ENCODE assay signal across 16 cellular contexts in genomic region chr19:49662011-49662410, GRCh38. TPM values are rescaled to one million over a fixed set of nuclear protein-coding genes. Genes with fewer than 3 reads are reported as not detected.
DNase-seq lines count a peak whose midpoint lies in the region; ATAC-seq and TF ChIP-seq lines count a peak whose summit lies in the region.
"Had no signal": no experiment of that assay in that cellular context is flagged by ENCODE, and none has a peak within 500 bp of the region (broad histone marks: within the 10 kb centered on the region; RNA-seq: fewer than 3 reads in every experiment).

No MANE protein-coding gene starts in this region.

- no peak for DNase-seq in activated naive CD4-positive, alpha-beta T cell treated with anti-CD3 and anti-CD28 coated beads, Interleukin-2, amount 10 ng/mL, durations not matched to agents 7 days and 5 days
- DNase-seq in activated naive CD4-positive, alpha-beta T cell treated with anti-CD3 and anti-CD28 coated beads, Interleukin-2, amount 50 U/mL, for 72 hours (ENCODE audit: low spot score in 2 of 2): no peak
- DNase-seq in CD4-positive, alpha-beta T cell: no peak
- DNase-seq in iPS-NIHi11 (ENCODE audit: low spot score): peak; percentile 7
- no peak for DNase-seq in activated effector memory CD4-positive, alpha-beta T cell treated with Interleukin-2 at 50 U/mL for 16 hours
- no peak for DNase-seq in activated CD4-positive, CD25-positive, alpha-beta regulatory T cell treated with anti-CD3 and anti-CD28 coated beads, Interleukin-2, amount 50 U/mL, for 72 hours
- DNase-seq: DMS 273 treated with DMSO at 0.1 percent for 48 hours, H9, KG1, NCI-H1048, NCI-H2081 treated with DMSO at 0.1 percent for 48 hours, NCI-H510A, NCI-H82 had no signal

- peaks cover 34% of the 10 kb centered on the region for H3K4me1 Mint-ChIP-seq in activated naive CD4-positive, alpha-beta T cell treated with anti-CD3 and anti-CD28 coated beads, Interleukin-2, amount 10 ng/mL, durations not matched to agents 7 days and 5 days
- peaks cover 18% of the 10 kb centered on the region for H3K4me1 Mint-ChIP-seq in CD4-positive, alpha-beta T cell (ENCODE audit: low read depth)

- H3K27me3 Mint-ChIP-seq in activated naive CD4-positive, alpha-beta T cell treated with anti-CD3 and anti-CD28 coated beads, Interleukin-2, amount 10 ng/mL, durations not matched to agents 7 days and 5 days: no peaks in the 10 kb centered on the region
- H3K27me3 Mint-ChIP-seq in CD4-positive, alpha-beta T cell: no peaks in the 10 kb centered on the region

- intact Hi-C loops in CD4-positive, alpha-beta T cell (cut with DNase I, micrococcal nuclease): loop anchor here in 1 of 2 experiments (10.0 kb wide), 1 partner anchor 1407 kb away; the partner anchor contains the start of gene CARD8

- H3K27ac Mint-ChIP-seq in activated naive CD4-positive, alpha-beta T cell treated with anti-CD3 and anti-CD28 coated beads, Interleukin-2, amount 10 ng/mL, durations not matched to agents 7 days and 5 days: peak overlapping the region; percentile 19
- peak overlapping the region in 1 of 2 donors; percentile 41 for H3K27ac Mint-ChIP-seq in activated naive CD4-positive, alpha-beta T cell treated with anti-CD3 and anti-CD28 coated beads, Interleukin-2, amount 50 U/mL, for 72 hours
- no peak overlapping the region for H3K27ac Mint-ChIP-seq in CD4-positive, alpha-beta T cell

- H3K27me3 ChIP-seq in CD4-positive, alpha-beta T cell (ENCODE audit: control insufficient read depth, insufficient read depth, low read length): no peaks in the 10 kb centered on the region

- no peak for TF ChIP-seq CTCF in CD4-positive, alpha-beta T cell (IDR thresholded peaks at IDR 0.05)
- TF ChIP-seq CTCF in VCaP (conservative IDR thresholded peaks at IDR 0.05): no peak

- no peak for ATAC-seq in activated naive CD4-positive, alpha-beta T cell treated with anti-CD3 and anti-CD28 coated beads, Interleukin-2, amount 50 U/mL, for 72 hours
- no peak for ATAC-seq in CD4-positive, alpha-beta T cell (ENCODE audit: poor library complexity)
- ATAC-seq in HG03280 (IDR thresholded peaks at IDR 0.05; ENCODE audit: unreplicated experiment): no peak

- CTCF ChIA-PET in activated naive CD4-positive, alpha-beta T cell treated with anti-CD3 and anti-CD28 coated beads, Interleukin-2, amount 10 ng/mL, durations not matched to agents 7 days and 5 days (lab: Charles Lee): interaction anchor here (1.7 kb wide), 1 partner anchor 17 kb away, joined by 3 read pairs; no protein-coding TSS in a partner anchor
- CTCF ChIA-PET in CD4-positive, alpha-beta T cell (lab: Charles Lee): interaction anchor here (1.7 kb wide), 1 partner anchor 92 kb away, joined by 4 read pairs; no protein-coding TSS in a partner anchor

- H3K9me3 ChIP-seq in CD4-positive, alpha-beta T cell (ENCODE audit: control insufficient read depth, low read length): no peaks in the 10 kb centered on the region

- H3K36me3 Mint-ChIP-seq in activated naive CD4-positive, alpha-beta T cell treated with anti-CD3 and anti-CD28 coated beads, Interleukin-2, amount 10 ng/mL, durations not matched to agents 7 days and 5 days: peaks cover 43% of the 10 kb centered on the region
- peaks cover 22% of the 10 kb centered on the region in 2 donors for H3K36me3 Mint-ChIP-seq in activated naive CD4-positive, alpha-beta T cell treated with anti-CD3 and anti-CD28 coated beads, Interleukin-2, amount 50 U/mL, for 72 hours
- H3K36me3 Mint-ChIP-seq in CD4-positive, alpha-beta T cell (ENCODE audit: low read depth): peaks cover 55% of the 10 kb centered on the region

- POLR2A ChIA-PET in CD4-positive, alpha-beta T cell (lab: Charles Lee): interaction anchor here (0.7 to 6.7 kb wide), 5 partner anchors 15 to 102 kb away, joined by 3 to 125 read pairs (median 5); partner anchors contain the start of genes PRMT1, PRR12, RRAS and SCAF1

- no peak overlapping the region for H3K4me3 Mint-ChIP-seq in activated naive CD4-positive, alpha-beta T cell treated with anti-CD3 and anti-CD28 coated beads, Interleukin-2, amount 10 ng/mL, durations not matched to agents 7 days and 5 days
- no peak overlapping the region for H3K4me3 Mint-ChIP-seq in CD4-positive, alpha-beta T cell

- no peaks in the 10 kb centered on the region for H3K9me3 Mint-ChIP-seq in activated naive CD4-positive, alpha-beta T cell treated with anti-CD3 and anti-CD28 coated beads, Interleukin-2, amount 10 ng/mL, durations not matched to agents 7 days and 5 days
- no peaks in the 10 kb centered on the region for H3K9me3 Mint-ChIP-seq in activated naive CD4-positive, alpha-beta T cell treated with anti-CD3 and anti-CD28 coated beads, Interleukin-2, amount 50 U/mL, for 72 hours
- no peaks in the 10 kb centered on the region for H3K9me3 Mint-ChIP-seq in CD4-positive, alpha-beta T cell

- peak overlapping the region; percentile 90 for H3K27ac ChIP-seq in CD4-positive, alpha-beta T cell (ENCODE audit: low read depth, low read length)
- H3K27ac ChIP-seq in VCaP: 0 out of 2 replicates have a peak overlapping the region, but pooled peaks have one; percentile 9
- H3K27ac ChIP-seq: PC-9 had no signal

RNA-seq across cellular contexts. Expression of gene IRF3, which starts 3.6 kb away (rescaled TPM):
- 100 to 1,000 TPM; 135 to 202 TPM for total RNA-seq in activated naive CD4-positive, alpha-beta T cell treated with anti-CD3 and anti-CD28 coated beads, Interleukin-2, amount 50 U/mL, for 72 hours
- 100 to 1,000 TPM; 109 to 119 TPM for total RNA-seq in CD4-positive, alpha-beta T cell

RNA-seq across cellular contexts. Expression of gene BCL2L12, which starts 3.7 kb away (rescaled TPM):
- total RNA-seq in activated naive CD4-positive, alpha-beta T cell treated with anti-CD3 and anti-CD28 coated beads, Interleukin-2, amount 50 U/mL, for 72 hours: 10 to 100 TPM; 69.6 to 93.4 TPM
- total RNA-seq in CD4-positive, alpha-beta T cell: 10 to 100 TPM in 1 of 2 experiments, 1 to 10 TPM in 1; 9.9 to 11.3 TPM

RNA-seq across cellular contexts. Expression of gene PRMT1, which starts 15.1 kb away (rescaled TPM):
- 100 to 1,000 TPM; 248 to 309 TPM for total RNA-seq in activated naive CD4-positive, alpha-beta T cell treated with anti-CD3 and anti-CD28 coated beads, Interleukin-2, amount 50 U/mL, for 72 hours
- 10 to 100 TPM; 41.5 to 46.4 TPM for total RNA-seq in CD4-positive, alpha-beta T cell

RNA-seq across cellular contexts. Expression of gene SCAF1, which starts 20.0 kb away (rescaled TPM):
- total RNA-seq in activated naive CD4-positive, alpha-beta T cell treated with anti-CD3 and anti-CD28 coated beads, Interleukin-2, amount 50 U/mL, for 72 hours: 10 to 100 TPM; 49.8 to 57.4 TPM
- 10 to 100 TPM; 30.6 to 34.8 TPM for total RNA-seq in CD4-positive, alpha-beta T cell

RNA-seq across cellular contexts. Expression of gene RRAS, which starts 22.1 kb away (rescaled TPM):
- 10 to 100 TPM in 1 of 2 donors, 1 to 10 TPM in 1; 6.0 to 12.9 TPM for total RNA-seq in activated naive CD4-positive, alpha-beta T cell treated with anti-CD3 and anti-CD28 coated beads, Interleukin-2, amount 50 U/mL, for 72 hours
- total RNA-seq in CD4-positive, alpha-beta T cell: 1 to 10 TPM; 4.2 to 4.7 TPM

Comparison
In these comparisons a context has a peak if more than half of its experiments do, and no peak if none do; other contexts are left out.
1. RNA of gene BCL2L12, which starts 3.7 kb away (total RNA-seq): 69.6 to 93.4 TPM in activated naive CD4-positive, alpha-beta T cell treated with anti-CD3 and anti-CD28 coated beads, Interleukin-2, amount 50 U/mL, for 72 hours; 9.9 to 11.3 TPM in CD4-positive, alpha-beta T cell; every median in the first group is over 4 times any median in the second.
2. RNA of gene PRMT1, which starts 15.1 kb away (total RNA-seq): 248 to 309 TPM in activated naive CD4-positive, alpha-beta T cell treated with anti-CD3 and anti-CD28 coated beads, Interleukin-2, amount 50 U/mL, for 72 hours; 41.5 to 46.4 TPM in CD4-positive, alpha-beta T cell; every median in the first group is over 4 times any median in the second.